10 cellular contexts compared by ENCODE assay signal in genomic region chr7:106864298-106865081, GRCh38. TPM values are rescaled to one million over a fixed set of nuclear protein-coding genes. Genes with fewer than 3 reads are reported as not detected.
DNase-seq lines count a peak whose midpoint lies in the region; ATAC-seq and TF ChIP-seq lines count a peak whose summit lies in the region.
"Had no signal": no experiment of that assay in that cellular context is flagged by ENCODE, and none has a peak within 500 bp of the region (broad histone marks: within the 10 kb centered on the region; RNA-seq: fewer than 3 reads in every experiment).

No MANE protein-coding gene starts in this region.

- no peaks in the 10 kb centered on the region for H3K9me3 ChIP-seq in heart right ventricle
- H3K9me3 ChIP-seq in right atrium auricular region, result no peaks in the 10 kb centered on the region
- H3K9me3 ChIP-seq in upper lobe of right lung, result no peaks in the 10 kb centered on the region
- H3K9me3 ChIP-seq in endodermal cell (ENCODE audit: control insufficient read depth, low read length), result no peaks in the 10 kb centered on the region

- H3K4me3 Mint-ChIP-seq in activated naive CD8-positive, alpha-beta T cell treated with anti-CD3 and anti-CD28 coated beads for 36 hours, result peak overlapping the region; percentile 87
- H3K4me3 Mint-ChIP-seq in endodermal cell, result no peak overlapping the region
- H3K4me3 Mint-ChIP-seq: neural progenitor cell had no signal

- H3K27ac ChIP-seq in heart right ventricle, result peak overlapping the region in 7 of 10 donors; percentile 3 to 93 (median 52)
- H3K27ac ChIP-seq in right atrium auricular region, result no peak overlapping the region
- peak overlapping the region; percentile 58 for H3K27ac ChIP-seq in upper lobe of right lung
- H3K27ac ChIP-seq in endodermal cell (ENCODE audit: low read depth, low read length), result no peak overlapping the region
- H3K27ac ChIP-seq: neural progenitor cell had no signal

- ATAC-seq in heart right ventricle (no peak), HG03135 (IDR thresholded peaks at IDR 0.05; ENCODE audit: unreplicated experiment) (peak; percentile 28), upper lobe of right lung (no peak)

- peak overlapping the region in 9 of 10 donors; percentile 12 to 66 (median 49) for H3K4me3 ChIP-seq in heart right ventricle
- H3K4me3 ChIP-seq in right atrium auricular region, result peak overlapping the region in 1 of 2 donors; percentile 32
- peak overlapping the region; percentile 46 for H3K4me3 ChIP-seq in upper lobe of right lung
- H3K4me3 ChIP-seq in endodermal cell (ENCODE audit: low read length), result no peak overlapping the region
- H3K4me3 ChIP-seq: neural progenitor cell had no signal

- H3K36me3 ChIP-seq in heart right ventricle (peaks cover 0 to 23% (median 0%) of the 10 kb centered on the region in 9 donors), right atrium auricular region (no peaks in the 10 kb centered on the region), upper lobe of right lung (peaks cover 8% of the 10 kb centered on the region), endodermal cell (ENCODE audit: control insufficient read depth, insufficient read depth, low read length) (no peaks in the 10 kb centered on the region)
- H3K36me3 ChIP-seq: neural progenitor cell had no signal

- H3K27ac Mint-ChIP-seq in activated naive CD8-positive, alpha-beta T cell treated with anti-CD3 and anti-CD28 coated beads for 36 hours, result peak overlapping the region; percentile 84
- no peak overlapping the region for H3K27ac Mint-ChIP-seq in endodermal cell

- no peak overlapping the region for H3K9ac ChIP-seq in endodermal cell (ENCODE audit: extremely low read depth, low read length, poor library complexity, severe bottlenecking)
- H3K9ac ChIP-seq: neural progenitor cell had no signal

- peaks cover 32% of the 10 kb centered on the region for H3K36me3 Mint-ChIP-seq in activated naive CD8-positive, alpha-beta T cell treated with anti-CD3 and anti-CD28 coated beads for 36 hours
- H3K36me3 Mint-ChIP-seq in endodermal cell (ENCODE audit: low read depth), result no peaks in the 10 kb centered on the region
- H3K36me3 Mint-ChIP-seq: neural progenitor cell had no signal

- H3K9me3 Mint-ChIP-seq in activated naive CD8-positive, alpha-beta T cell treated with anti-CD3 and anti-CD28 coated beads for 36 hours, result no peaks in the 10 kb centered on the region
- peaks cover 3% of the 10 kb centered on the region for H3K9me3 Mint-ChIP-seq in endodermal cell
- H3K9me3 Mint-ChIP-seq: neural progenitor cell had no signal

- H3K4me1 Mint-ChIP-seq in activated naive CD8-positive, alpha-beta T cell treated with anti-CD3 and anti-CD28 coated beads for 36 hours, result peaks cover 55% of the 10 kb centered on the region
- peaks cover 16% of the 10 kb centered on the region for H3K4me1 Mint-ChIP-seq in endodermal cell

- intact Hi-C loops in heart right ventricle (cut with DNase I) (no loop called here), upper lobe of right lung (cut with DNase I) (no loop called here)

- DNase-seq in heart right ventricle, result no peak
- DNase-seq in right atrium auricular region (ENCODE audit: low spot score), result no peak
- no peak for DNase-seq in activated naive CD8-positive, alpha-beta T cell treated with anti-CD3 and anti-CD28 coated beads for 36 hours
- no peak for DNase-seq in upper lobe of right lung
- no peak for DNase-seq in LoVo (ENCODE audit: low spot score)
- DNase-seq in endodermal cell, result no peak
- no peak for DNase-seq in superior temporal gyrus (ENCODE audit: extremely low spot score)

- H3K27me3 Mint-ChIP-seq in activated naive CD8-positive, alpha-beta T cell treated with anti-CD3 and anti-CD28 coated beads for 36 hours, result no peaks in the 10 kb centered on the region
- H3K27me3 Mint-ChIP-seq in endodermal cell (ENCODE audit: insufficient read depth), result peaks cover 3% of the 10 kb centered on the region

- H3K27me3 ChIP-seq in heart right ventricle (no peaks in the 10 kb centered on the region), right atrium auricular region (no peaks in the 10 kb centered on the region), upper lobe of right lung (no peaks in the 10 kb centered on the region), endodermal cell (ENCODE audit: control insufficient read depth, insufficient read depth, low read length, poor library complexity, severe bottlenecking) (no peaks in the 10 kb centered on the region)
- H3K27me3 ChIP-seq: neural progenitor cell had no signal

- 61 to 66% methylated on average over 2 of the region's 2 CpGs for WGBS in heart right ventricle, 2 donors
- 96% methylated on average over 1 of the region's 2 CpGs; no CpG with 5 or more reads in 1 of the 2 experiments for WGBS in endodermal cell (ENCODE audit: insufficient coverage in 1 of 2, insufficient read length in 1 of 2), 2 experiments

- no peak for TF ChIP-seq CTCF in heart right ventricle (IDR thresholded peaks at IDR 0.05)
- no peak for TF ChIP-seq CTCF in right atrium auricular region (IDR thresholded peaks at IDR 0.05)
- no peak for TF ChIP-seq CTCF in upper lobe of right lung (IDR thresholded peaks at IDR 0.05)
- no peak for TF ChIP-seq CTCF in endodermal cell (conservative IDR thresholded peaks at IDR 0.05)

- peaks cover 0 to 43% (median 15%) of the 10 kb centered on the region in 9 donors for H3K4me1 ChIP-seq in heart right ventricle
- peaks cover 0 to 13% of the 10 kb centered on the region in 2 donors for H3K4me1 ChIP-seq in right atrium auricular region
- peaks cover 11% of the 10 kb centered on the region for H3K4me1 ChIP-seq in upper lobe of right lung
- H3K4me1 ChIP-seq in endodermal cell (ENCODE audit: control insufficient read depth, insufficient read depth, low read length), result no peaks in the 10 kb centered on the region
- H3K4me1 ChIP-seq: neural progenitor cell had no signal

RNA-seq across cellular contexts. Expression of gene PIK3CG, which starts 0.6 kb away (rescaled TPM):
- total RNA-seq in heart right ventricle (1 to 10 TPM; 1.2 to 6.8 (median 2.0) TPM), right atrium auricular region (1 to 10 TPM in 1 of 2 donors, under 1 TPM in 1; 0.82 to 3.0 TPM), upper lobe of right lung (15.7 TPM), endodermal cell (under 1 TPM in 1 of 2 donors, not detected in 1; 0.11 TPM)
- polyA plus RNA-seq in heart right ventricle, result under 1 TPM; 0.16 to 0.22 TPM
- total RNA-seq in activated naive CD8-positive, alpha-beta T cell treated with anti-CD3 and anti-CD28 coated beads for 36 hours, result 10 to 100 TPM; 26.3 to 28.8 TPM
- polyA plus RNA-seq in endodermal cell (2013, experiment 1 of 2), result not detected
- not detected for polyA plus RNA-seq in endodermal cell (2013, experiment 2 of 2)
- total RNA-seq: bronchial epithelial cell had no signal

Comparison
In these comparisons a context has a peak if more than half of its experiments do, and no peak if none do; other contexts are left out.
1. H3K27ac ChIP-seq: peak in heart right ventricle (7 of 10) and upper lobe of right lung (single experiment); none in right atrium auricular region (0 of 2) and endodermal cell (single experiment).